Comparison of ENCODE assay signal across 8 cellular contexts in genomic region chr18:69786427-69786826, GRCh38.
"Had no signal": no experiment of that assay in that cellular context is flagged by ENCODE, and none has a peak within 500 bp of the region (broad histone marks: within the 10 kb centered on the region; RNA-seq: fewer than 3 reads in every experiment).

No MANE protein-coding gene starts in this region.

- H3K4me3 Mint-ChIP-seq: GM23338, H9, HFFc6 had no signal

- ATAC-seq: GM23338, HCT116 had no signal

- H3K9me3 Mint-ChIP-seq: GM23338, H9, HFFc6 had no signal

- H3K27ac Mint-ChIP-seq: GM23338, H9, HFFc6 had no signal

- DNase-seq: GM23248, GOT3, H7, H9, HCEC 1CT, HFFc6 had no signal
